10 cellular contexts compared by ENCODE assay signal in the genomic region with DNA sequence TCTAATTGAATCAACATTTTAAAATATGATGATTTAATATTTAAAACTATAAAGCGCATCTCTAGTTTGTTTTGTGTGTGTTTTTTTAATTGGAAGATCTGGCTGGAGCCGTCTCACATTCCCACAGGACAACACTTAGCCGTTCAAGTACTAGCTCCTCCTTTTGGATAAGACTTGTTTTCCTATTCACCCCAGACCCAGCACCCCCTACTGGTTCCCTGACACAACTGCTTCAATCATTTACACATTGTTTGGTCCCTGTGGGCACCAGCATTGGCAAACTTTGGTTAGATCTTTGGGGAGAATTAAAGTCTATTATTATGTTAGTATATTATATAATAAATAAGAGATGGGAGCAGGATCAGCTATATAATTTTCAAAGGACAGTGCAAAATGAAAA. TPM values are rescaled to one million over a fixed set of nuclear protein-coding genes. Genes with fewer than 3 reads are reported as not detected.
DNase-seq lines count a peak whose midpoint lies in the region; ATAC-seq and TF ChIP-seq lines count a peak whose summit lies in the region.
"Had no signal": no experiment of that assay in that cellular context is flagged by ENCODE, and none has a peak within 500 bp of the region (broad histone marks: within the 10 kb centered on the region; RNA-seq: fewer than 3 reads in every experiment).

No MANE protein-coding gene starts in this region.

- peak; percentile 7 for DNase-seq in EH (ENCODE audit: low read depth)
- peak; percentile 44 for DNase-seq in HCT116 (ENCODE audit: low read depth, low spot score)
- peak; percentile 36 for DNase-seq in OCI-M1 (lab: John Stamatoyannopoulos, UW)
- peak; percentile 45 for DNase-seq in iPS-NIHi11 (ENCODE audit: low spot score)
- no peak for DNase-seq in stimulated activated naive B cell treated with anti-CD40 and anti-IgM and Interleukin-4, amounts not matched to agents 10 μg/mL and 1 μg/mL and 100 μg/mL, for 72 hours
- no peak for DNase-seq in stimulated activated naive CD8-positive, alpha-beta T cell treated with anti-CD3 and anti-CD28 coated beads, Interleukin-15, Interleukin-2, amounts not matched to agents 100 U/mL and 50 U/mL, for 24 hours
- no peak for DNase-seq in HPDE6-E6E7 (ENCODE audit: extremely low spot score)
- DNase-seq: psoas muscle had no signal

- RAD21 ChIA-PET in HCT116 (lab: Charles Lee; ENCODE audit: low non-redundant PET in 1 of 2, low total read pairs in 2 of 2, uncharacterized antibody in 2 of 2, unreplicated experiment in 2 of 2): no interaction called here

- H3K4me1 ChIP-seq in HCT116 (ENCODE audit: control insufficient read depth in 1 of 2, insufficient read depth in 2 of 2, low read length in 2 of 2): no peaks in the 10 kb centered on the region
- H3K4me1 ChIP-seq: psoas muscle, SJSA1 had no signal

- H3K36me3 ChIP-seq in HCT116 (ENCODE audit: control insufficient read depth in 1 of 2, insufficient read depth in 2 of 2, low read length in 2 of 2): peaks cover 0 to 5% of the 10 kb centered on the region in 2 experiments; a peak in 1 of 4 replicates

- H3K9ac ChIP-seq in HCT116 (ENCODE audit: low read length): no peak overlapping the region

- H2AFZ ChIP-seq in HCT116 (ENCODE audit: low read depth, low read length, poor library complexity, severe bottlenecking): no peak overlapping the region

- H3K27me3 Mint-ChIP-seq in stimulated activated naive B cell treated with anti-CD40 and anti-IgM and Interleukin-4, amounts not matched to agents 10 μg/mL and 1 μg/mL and 100 μg/mL, for 72 hours: no peaks in the 10 kb centered on the region

- POLR2A ChIA-PET in HCT116 (lab: Charles Lee): no interaction called here

- no peak overlapping the region for H3K27ac Mint-ChIP-seq in stimulated activated naive B cell treated with anti-CD40 and anti-IgM and Interleukin-4, amounts not matched to agents 10 μg/mL and 1 μg/mL and 100 μg/mL, for 72 hours

- no TSS peak for BruUV-seq in HCT116 (replicated peaks; lab: Mats Ljungman, UMichigan)

- no peaks in the 10 kb centered on the region for H3K9me3 ChIP-seq in HCT116 (ENCODE audit: control insufficient read depth in 1 of 2, insufficient read depth in 1 of 2, low read depth in 1 of 2, low read length in 2 of 2)
- H3K9me3 ChIP-seq: psoas muscle, SJSA1 had no signal

- H3K9me2 ChIP-seq in HCT116 (ENCODE audit: insufficient read depth): no peaks in the 10 kb centered on the region

- H3K79me2 ChIP-seq in HCT116 (ENCODE audit: insufficient read depth, low read length): no peaks in the 10 kb centered on the region

- H3K4me3 ChIP-seq in HCT116 (replicated peaks in 1 of 2; ENCODE audit: low read depth in 1 of 2, low read length in 2 of 2): no peak overlapping the region
- H3K4me3 ChIP-seq: psoas muscle, SJSA1 had no signal

- TF ChIP-seq RAD21 in HCT116 (IDR thresholded peaks at IDR 0.05; ENCODE audit: low read depth): 0 out of 2 replicates have a peak, but pooled peaks have one; percentile 9

- peak; percentile 37 to 71 (median 57); a peak in 5 of 6 replicates for TF ChIP-seq CTCF in HCT116 (IDR thresholded peaks at IDR 0.05 in 2 of 3, conservative IDR thresholded peaks at IDR 0.05 in 1 of 3; ENCODE audit: borderline replicate concordance in 1 of 3, insufficient read depth in 1 of 3, low read depth in 2 of 3, low read length in 2 of 3)

- 0 out of 2 replicates have a peak, but pooled peaks cover 5% of the 10 kb centered on the region for H3K27me3 ChIP-seq in HCT116 (ENCODE audit: insufficient read depth, low read length)
- H3K27me3 ChIP-seq: SJSA1 had no signal

- H3K4me1 Mint-ChIP-seq in stimulated activated naive B cell treated with anti-CD40 and anti-IgM and Interleukin-4, amounts not matched to agents 10 μg/mL and 1 μg/mL and 100 μg/mL, for 72 hours: no peaks in the 10 kb centered on the region

- intact Hi-C loops in HCT116 (cut with micrococcal nuclease): no loop called here

- H3K4me2 ChIP-seq in HCT116 (ENCODE audit: low read length): no peak overlapping the region

- H3K27ac ChIP-seq in HCT116 (ENCODE audit: low read depth, low read length): no peak overlapping the region
- H3K27ac ChIP-seq: psoas muscle, SJSA1 had no signal

- TF ChIP-seq POLR2A in HCT116 (IDR thresholded peaks at IDR 0.05; ENCODE audit: borderline replicate concordance, extremely low read depth, insufficient read depth, insufficient read length): no peak

- no peaks in the 10 kb centered on the region for H3K9me3 Mint-ChIP-seq in stimulated activated naive B cell treated with anti-CD40 and anti-IgM and Interleukin-4, amounts not matched to agents 10 μg/mL and 1 μg/mL and 100 μg/mL, for 72 hours

- no peak overlapping the region for H3K4me3 Mint-ChIP-seq in stimulated activated naive B cell treated with anti-CD40 and anti-IgM and Interleukin-4, amounts not matched to agents 10 μg/mL and 1 μg/mL and 100 μg/mL, for 72 hours

- CTCF ChIA-PET in HCT116 (lab: Charles Lee): interaction anchor here (0.7 to 1.9 kb wide), 8 partner anchors 9 to 500 kb away, joined by 3 to 14 read pairs (median 4); a partner anchor contains a TSS

- peaks cover 5% of the 10 kb centered on the region for H4K20me1 ChIP-seq in HCT116 (ENCODE audit: insufficient read depth)

- ATAC-seq in HCT116 (peak; percentile 90), GM19397 (IDR thresholded peaks at IDR 0.05; ENCODE audit: unreplicated experiment) (no peak)
- ATAC-seq in stimulated activated naive B cell treated with anti-CD40 and anti-IgM and Interleukin-4, amounts not matched to agents 10 μg/mL and 1 μg/mL and 100 μg/mL, for 72 hours (replicated peaks): no peak
- no peak for ATAC-seq in stimulated activated naive CD8-positive, alpha-beta T cell treated with anti-CD3 and anti-CD28 coated beads, Interleukin-15, Interleukin-2, amounts not matched to agents 100 U/mL and 50 U/mL, for 24 hours
- ATAC-seq: psoas muscle had no signal

- H3K36me3 Mint-ChIP-seq in stimulated activated naive B cell treated with anti-CD40 and anti-IgM and Interleukin-4, amounts not matched to agents 10 μg/mL and 1 μg/mL and 100 μg/mL, for 72 hours: peaks cover 15 to 18% of the 10 kb centered on the region in 2 donors

TF ChIP-seq in HCT116, 20 proteins besides CTCF, POLR2A, EP300 and RAD21 (continues in another document):
- TF ChIP-seq JUND (IDR thresholded peaks at IDR 0.05): no peak
- no peak for TF ChIP-seq POLR2AphosphoS5 (IDR thresholded peaks at IDR 0.05; ENCODE audit: low read depth, low read length)
- no peak for TF ChIP-seq CEBPB (IDR thresholded peaks at IDR 0.05; ENCODE audit: low read depth)
- TF ChIP-seq ZFX (IDR thresholded peaks at IDR 0.05): no peak
- no peak for TF ChIP-seq SP1 (IDR thresholded peaks at IDR 0.05; ENCODE audit: low read depth)
- TF ChIP-seq FOSL1 (IDR thresholded peaks at IDR 0.05; ENCODE audit: low read depth): no peak
- TF ChIP-seq, protein P1, sequence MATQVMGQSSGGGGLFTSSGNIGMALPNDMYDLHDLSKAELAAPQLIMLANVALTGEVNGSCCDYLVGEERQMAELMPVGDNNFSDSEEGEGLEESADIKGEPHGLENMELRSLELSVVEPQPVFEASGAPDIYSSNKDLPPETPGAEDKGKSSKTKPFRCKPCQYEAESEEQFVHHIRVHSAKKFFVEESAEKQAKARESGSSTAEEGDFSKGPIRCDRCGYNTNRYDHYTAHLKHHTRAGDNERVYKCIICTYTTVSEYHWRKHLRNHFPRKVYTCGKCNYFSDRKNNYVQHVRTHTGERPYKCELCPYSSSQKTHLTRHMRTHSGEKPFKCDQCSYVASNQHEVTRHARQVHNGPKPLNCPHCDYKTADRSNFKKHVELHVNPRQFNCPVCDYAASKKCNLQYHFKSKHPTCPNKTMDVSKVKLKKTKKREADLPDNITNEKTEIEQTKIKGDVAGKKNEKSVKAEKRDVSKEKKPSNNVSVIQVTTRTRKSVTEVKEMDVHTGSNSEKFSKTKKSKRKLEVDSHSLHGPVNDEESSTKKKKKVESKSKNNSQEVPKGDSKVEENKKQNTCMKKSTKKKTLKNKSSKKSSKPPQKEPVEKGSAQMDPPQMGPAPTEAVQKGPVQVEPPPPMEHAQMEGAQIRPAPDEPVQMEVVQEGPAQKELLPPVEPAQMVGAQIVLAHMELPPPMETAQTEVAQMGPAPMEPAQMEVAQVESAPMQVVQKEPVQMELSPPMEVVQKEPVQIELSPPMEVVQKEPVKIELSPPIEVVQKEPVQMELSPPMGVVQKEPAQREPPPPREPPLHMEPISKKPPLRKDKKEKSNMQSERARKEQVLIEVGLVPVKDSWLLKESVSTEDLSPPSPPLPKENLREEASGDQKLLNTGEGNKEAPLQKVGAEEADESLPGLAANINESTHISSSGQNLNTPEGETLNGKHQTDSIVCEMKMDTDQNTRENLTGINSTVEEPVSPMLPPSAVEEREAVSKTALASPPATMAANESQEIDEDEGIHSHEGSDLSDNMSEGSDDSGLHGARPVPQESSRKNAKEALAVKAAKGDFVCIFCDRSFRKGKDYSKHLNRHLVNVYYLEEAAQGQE (IDR thresholded peaks at IDR 0.05; ENCODE audit: low read depth): no peak
- no peak for TF ChIP-seq TCF7L2 (IDR thresholded peaks at IDR 0.05; ENCODE audit: borderline replicate concordance, extremely low read depth, insufficient read depth, insufficient read length)
- no peak for TF ChIP-seq ZNF274 (IDR thresholded peaks at IDR 0.05; ENCODE audit: low read depth, low read length)
- TF ChIP-seq, protein P2, sequence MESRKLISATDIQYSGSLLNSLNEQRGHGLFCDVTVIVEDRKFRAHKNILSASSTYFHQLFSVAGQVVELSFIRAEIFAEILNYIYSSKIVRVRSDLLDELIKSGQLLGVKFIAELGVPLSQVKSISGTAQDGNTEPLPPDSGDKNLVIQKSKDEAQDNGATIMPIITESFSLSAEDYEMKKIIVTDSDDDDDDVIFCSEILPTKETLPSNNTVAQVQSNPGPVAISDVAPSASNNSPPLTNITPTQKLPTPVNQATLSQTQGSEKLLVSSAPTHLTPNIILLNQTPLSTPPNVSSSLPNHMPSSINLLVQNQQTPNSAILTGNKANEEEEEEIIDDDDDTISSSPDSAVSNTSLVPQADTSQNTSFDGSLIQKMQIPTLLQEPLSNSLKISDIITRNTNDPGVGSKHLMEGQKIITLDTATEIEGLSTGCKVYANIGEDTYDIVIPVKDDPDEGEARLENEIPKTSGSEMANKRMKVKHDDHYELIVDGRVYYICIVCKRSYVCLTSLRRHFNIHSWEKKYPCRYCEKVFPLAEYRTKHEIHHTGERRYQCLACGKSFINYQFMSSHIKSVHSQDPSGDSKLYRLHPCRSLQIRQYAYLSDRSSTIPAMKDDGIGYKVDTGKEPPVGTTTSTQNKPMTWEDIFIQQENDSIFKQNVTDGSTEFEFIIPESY (IDR thresholded peaks at IDR 0.05; ENCODE audit: extremely low read depth, insufficient replicate concordance, low read length): no peak
- no peak for TF ChIP-seq EZH2phosphoT487 (IDR thresholded peaks at IDR 0.05; ENCODE audit: borderline replicate concordance)
- no peak for TF ChIP-seq EGR1 (IDR thresholded peaks at IDR 0.05; ENCODE audit: low read depth)
- TF ChIP-seq EZH2 (IDR thresholded peaks at IDR 0.05): no peak

RNA-seq across cellular contexts. Expression of a gene that starts 34.5 kb away (rescaled TPM):
- total RNA-seq in HCT116 (2021; ENCODE audit: unreplicated experiment): 31.8 TPM
- 13.9 and 14.1 TPM in 2 replicates for polyA plus RNA-seq in HCT116 (2012)

RNA-seq across cellular contexts. Expression of a gene that starts 34.6 kb away (rescaled TPM):
- total RNA-seq in HCT116 (2021; ENCODE audit: unreplicated experiment): 28.2 TPM
- polyA plus RNA-seq in HCT116 (2012): 11.6 and 16.1 TPM in 2 replicates

Comparison
In these comparisons a context has a peak if more than half of its experiments do, and no peak if none do; other contexts are left out.
1. DNase-seq: peak in EH (single experiment), HCT116 (single experiment), OCI-M1 (single experiment) and iPS-NIHi11 (single experiment); none in stimulated activated naive B cell treated with anti-CD40 and anti-IgM and Interleukin-4, amounts not matched to agents 10 μg/mL and 1 μg/mL and 100 μg/mL, for 72 hours (single experiment), stimulated activated naive CD8-positive, alpha-beta T cell treated with anti-CD3 and anti-CD28 coated beads, Interleukin-15, Interleukin-2, amounts not matched to agents 100 U/mL and 50 U/mL, for 24 hours (single experiment) and HPDE6-E6E7 (single experiment).